Comparison of ENCODE assay signal across 26 cellular contexts in the genomic region with DNA sequence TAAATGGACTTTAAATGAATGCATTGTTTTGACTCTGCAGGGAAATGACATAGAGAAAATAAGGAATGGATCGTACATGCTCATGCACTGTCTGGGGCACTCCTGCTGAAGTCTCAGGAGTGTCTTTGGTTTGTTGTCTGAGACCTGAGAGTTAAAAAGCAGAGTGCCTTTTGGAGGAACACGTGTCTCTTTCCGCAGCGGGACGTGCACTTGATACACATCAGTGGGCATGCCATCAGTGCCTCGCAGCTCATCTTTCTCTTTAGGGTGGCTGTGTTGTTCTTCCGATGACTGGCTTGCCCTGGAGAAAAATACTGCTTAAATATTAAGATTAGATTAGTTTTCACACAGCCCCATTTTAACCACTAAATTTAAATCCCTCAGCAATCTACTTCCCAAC.
DNase-seq lines count a peak whose midpoint lies in the region; ATAC-seq, FAIRE-seq and TF ChIP-seq lines count a peak whose summit lies in the region.
"Had no signal": no experiment of that assay in that cellular context is flagged by ENCODE, and none has a peak within 500 bp of the region (broad histone marks: within the 10 kb centered on the region; RNA-seq: fewer than 3 reads in every experiment).

No MANE protein-coding gene starts in this region.

- H3K4me3 Mint-ChIP-seq in osteocyte (ENCODE audit: unreplicated experiment), result peak overlapping the region; percentile 4
- H3K4me3 Mint-ChIP-seq: CD4-positive, alpha-beta memory T cell; HFFc6; IgD-negative memory B cell had no signal

- H4K91ac ChIP-seq in H1 (replicated peaks; ENCODE audit: insufficient read length, low read length), result peak overlapping the region; percentile 37

- H2BK120ac ChIP-seq in H1 (replicated peaks; ENCODE audit: low read depth, low read length), result peak overlapping the region; percentile 85

- TF ChIP-seq POLR2A in H1 (IDR thresholded peaks at IDR 0.05; ENCODE audit: control extremely low read depth in 1 of 2, low read depth in 2 of 2, low read length in 2 of 2), result no peak

- no peaks in the 10 kb centered on the region for H3K9me3 Mint-ChIP-seq in osteocyte (ENCODE audit: unreplicated experiment)
- H3K9me3 Mint-ChIP-seq: HFFc6 had no signal

- no peaks in the 10 kb centered on the region for H3K27me3 Mint-ChIP-seq in osteocyte (ENCODE audit: unreplicated experiment)
- H3K27me3 Mint-ChIP-seq: CD4-positive, alpha-beta memory T cell; IgD-negative memory B cell had no signal

- POLR2A ChIA-PET in H1 (lab: Charles Lee; ENCODE audit: partially characterized antibody), result no interaction called here

- H3K4me3 ChIP-seq in HUES6 (ENCODE audit: low read depth, low read length), result no peak overlapping the region
- H3K4me3 ChIP-seq in H1 (ENCODE audit: extremely low read depth in 1 of 4, insufficient read depth in 2 of 4, low read depth in 3 of 4, low read length in 4 of 4), result no peak overlapping the region
- H3K4me3 ChIP-seq: HAP-1, SJSA1 had no signal

- H3K9me3 ChIP-seq in HUES6 (ENCODE audit: control insufficient read depth, insufficient read depth, low read depth, low read length) (no peaks in the 10 kb centered on the region), H1 (ENCODE audit: insufficient read depth in 2 of 2, low read depth in 1 of 2, low read length in 1 of 2) (no peaks in the 10 kb centered on the region)
- H3K9me3 ChIP-seq: HAP-1, SJSA1 had no signal

- peak; percentile 66 for DNase-seq in NCI-H2171 (lab: John Stamatoyannopoulos, UW)
- no peak for DNase-seq in H1 (ENCODE audit: low read depth in 1 of 2, low spot score in 2 of 2)
- DNase-seq in osteocyte (ENCODE audit: extremely low spot score, unreplicated experiment), result no peak
- no peak for DNase-seq in foreskin melanocyte
- DNase-seq: CD4-positive, alpha-beta memory T cell; COR-L47; DMS53; HFFc6; MM.1S; NCI-H2029; NCI-H345; NCI-H510A treated with DMSO at 0.1 percent for 48 hours; NCI-H82; NK-92 treated with Interleukin-12 subunit alpha and Interleukin-12 subunit beta, amount 100 ng/mL, for 24 hours; Right ventricle myocardium superior; RPMI8226 had no signal

- no peaks in the 10 kb centered on the region; the same call in none of the 2 replicates for H3K23me2 ChIP-seq in H1 (ENCODE audit: low read depth, low read length)

- H3K4me2 ChIP-seq in H1 (ENCODE audit: insufficient read depth in 1 of 2, low read depth in 2 of 2, low read length in 2 of 2), result no peak overlapping the region
- H3K4me2 ChIP-seq: KMS-11 had no signal

- TF ChIP-seq CTCF in H1 (IDR thresholded peaks at IDR 0.05; ENCODE audit: control extremely low read depth in 1 of 3, insufficient read depth in 1 of 3, low read depth in 1 of 3, low read length in 3 of 3) (no peak), osteocyte (IDR thresholded peaks at IDR 0.05) (no peak)

- no peak overlapping the region for H4K5ac ChIP-seq in H1 (ENCODE audit: insufficient read length, low read depth, low read length)

- no peak overlapping the region for H3K14ac ChIP-seq in H1 (ENCODE audit: insufficient read length)

- peak overlapping the region; percentile 7; the same call in 1 of the 2 replicates for H3K27ac ChIP-seq in HUES6 (ENCODE audit: low read depth, low read length)
- no peak overlapping the region for H3K27ac ChIP-seq in H1 (ENCODE audit: low read depth, low read length)
- H3K27ac ChIP-seq: KMS-11, SJSA1 had no signal

- H4K20me1 ChIP-seq in H1 (replicated peaks in 1 of 2; ENCODE audit: control insufficient read depth in 1 of 2, insufficient read depth in 2 of 2, low read length in 2 of 2), result no peaks in the 10 kb centered on the region

- H3K56ac ChIP-seq in H1 (replicated peaks; ENCODE audit: insufficient read length, low read depth, low read length), result no peak overlapping the region

- no peak overlapping the region for H4K8ac ChIP-seq in H1 (ENCODE audit: extremely low read depth, insufficient read depth, low read length)

- no peak overlapping the region for H2BK15ac ChIP-seq in H1 (ENCODE audit: low read length)

- no peak for TF ChIP-seq EP300 in H1 (IDR thresholded peaks at IDR 0.05; ENCODE audit: borderline replicate concordance in 1 of 2, low read depth in 2 of 2, low read length in 2 of 2)

- H3K36me3 Mint-ChIP-seq in osteocyte (ENCODE audit: unreplicated experiment), result no peaks in the 10 kb centered on the region
- H3K36me3 Mint-ChIP-seq: CD4-positive, alpha-beta memory T cell; IgD-negative memory B cell had no signal

- H3K18ac ChIP-seq in H1 (ENCODE audit: extremely low read depth, low read length), result peak overlapping the region; percentile 92

- H3K36me3 ChIP-seq in HUES6 (ENCODE audit: control insufficient read depth, insufficient read depth, low read length) (no peaks in the 10 kb centered on the region), H1 (ENCODE audit: control insufficient read depth in 2 of 4, insufficient read depth in 4 of 4, low read length in 3 of 4) (no peaks in the 10 kb centered on the region)
- H3K36me3 ChIP-seq: HAP-1, SJSA1 had no signal

- no peak overlapping the region; the same call in 1 of the 2 replicates for H2BK5ac ChIP-seq in H1 (ENCODE audit: low read depth, low read length)

- peaks cover 57% of the 10 kb centered on the region for H3K4me1 ChIP-seq in HUES6 (ENCODE audit: control insufficient read depth, insufficient read depth, low read length)
- H3K4me1 ChIP-seq in H1 (replicated peaks in 1 of 4; ENCODE audit: control insufficient read depth in 3 of 4, insufficient read depth in 4 of 4, low read length in 3 of 4), result peaks cover 4 to 26% (median 18%) of the 10 kb centered on the region in 4 experiments; a peak in 5 of 7 replicates
- H3K4me1 ChIP-seq: HAP-1, SJSA1 had no signal

- H3K9ac ChIP-seq in HUES6 (ENCODE audit: low read length) (no peak overlapping the region), H1 (replicated peaks in 1 of 4; ENCODE audit: extremely low read depth in 1 of 4, low read depth in 3 of 4, low read length in 3 of 4) (no peak overlapping the region)
- H3K9ac ChIP-seq: KMS-11 had no signal

- no peaks in the 10 kb centered on the region for H3K79me1 ChIP-seq in H1 (ENCODE audit: low read depth, low read length)

- peak overlapping the region; percentile 93; the same call in 1 of the 2 replicates for H2BK12ac ChIP-seq in H1 (ENCODE audit: low read depth, low read length)

- no peak for TF ChIP-seq RAD21 in H1 (IDR thresholded peaks at IDR 0.05 in 1 of 2, conservative IDR thresholded peaks at IDR 0.05 in 1 of 2; ENCODE audit: low read depth in 2 of 2, low read length in 2 of 2)

- H3K4ac ChIP-seq in H1 (replicated peaks; ENCODE audit: insufficient read length, low read depth, low read length), result no peak overlapping the region

- no peak overlapping the region for H3K23ac ChIP-seq in H1 (ENCODE audit: insufficient read length)

- no peak overlapping the region for H2AK5ac ChIP-seq in H1 (ENCODE audit: low read depth, low read length)

- no peak for FAIRE-seq in H1 (lab: Jason Lieb, UNC)
- FAIRE-seq: G401.6, HTR-8/SVneo had no signal

- no peak overlapping the region for H3K27ac Mint-ChIP-seq in osteocyte (ENCODE audit: unreplicated experiment)
- H3K27ac Mint-ChIP-seq: CD4-positive, alpha-beta memory T cell; HFFc6; IgD-negative memory B cell had no signal

- H2BK20ac ChIP-seq in H1 (ENCODE audit: low read length), result peak overlapping the region; percentile 73; the same call in 1 of the 2 replicates

- 81% methylated on average over 7 of the region's 7 CpGs; no CpG with 5 or more reads in 1 of the 2 experiments for WGBS in H1 (ENCODE audit: extremely low coverage in 1 of 2, insufficient coverage in 1 of 2, insufficient read length in 1 of 2, insufficient replicate concordance in 2 of 2, low coverage in 1 of 2, low lambda C conversion rate in 2 of 2, missing lambda C conversion rate in 1 of 2), 2 experiments

- no peaks in the 10 kb centered on the region for H3K79me2 ChIP-seq in H1 (ENCODE audit: control insufficient read depth in 1 of 2, insufficient read depth in 2 of 2, low read length in 2 of 2)

- H3K4me1 Mint-ChIP-seq in osteocyte (ENCODE audit: unreplicated experiment), result peaks cover 6% of the 10 kb centered on the region
- H3K4me1 Mint-ChIP-seq: CD4-positive, alpha-beta memory T cell; IgD-negative memory B cell had no signal

- H2AFZ ChIP-seq in H1 (ENCODE audit: low read length), result no peak overlapping the region

- ATAC-seq in HG03457 (IDR thresholded peaks at IDR 0.05; ENCODE audit: unreplicated experiment) (no peak), GM19463 (IDR thresholded peaks at IDR 0.05; ENCODE audit: unreplicated experiment) (no peak), GM21737 (IDR thresholded peaks at IDR 0.05; ENCODE audit: unreplicated experiment) (no peak)

- H3K27me3 ChIP-seq in HUES6 (ENCODE audit: control insufficient read depth, insufficient read depth, low read length) (no peaks in the 10 kb centered on the region), H1 (replicated peaks in 1 of 4; ENCODE audit: control insufficient read depth in 3 of 4, extremely low read depth in 1 of 4, insufficient read depth in 3 of 4, low read length in 3 of 4) (no peaks in the 10 kb centered on the region)
- H3K27me3 ChIP-seq: SJSA1 had no signal

- CTCF ChIA-PET in H1 (lab: Charles Lee; ENCODE audit: partially characterized antibody), result interaction anchor here (0.6 kb wide), 1 partner anchor 86 kb away, joined by 3 read pairs; no protein-coding TSS in a partner anchor

TF ChIP-seq in H1, 55 proteins besides CTCF, POLR2A, EP300 and RAD21 (continues in another document):
- no peak for TF ChIP-seq RXRA (IDR thresholded peaks at IDR 0.05; ENCODE audit: insufficient read depth, low read depth, low read length)
- TF ChIP-seq SP4 (IDR thresholded peaks at IDR 0.05; ENCODE audit: low read length), result no peak
- no peak for TF ChIP-seq RFX5 (IDR thresholded peaks at IDR 0.05; ENCODE audit: borderline replicate concordance, low read depth, low read length)
- TF ChIP-seq KDM4A (IDR thresholded peaks at IDR 0.05; ENCODE audit: low read depth, low read length, severe bottlenecking), result no peak
- TF ChIP-seq SP2 (IDR thresholded peaks at IDR 0.05; ENCODE audit: low read length), result no peak
- no peak for TF ChIP-seq SRF (IDR thresholded peaks at IDR 0.05; ENCODE audit: low read depth, low read length)
- TF ChIP-seq TAF7 (optimal IDR thresholded peaks at IDR 0.05; ENCODE audit: borderline replicate concordance, low read depth, low read length), result no peak
- TF ChIP-seq NRF1 (IDR thresholded peaks at IDR 0.05; ENCODE audit: low read depth, low read length), result no peak
- TF ChIP-seq POU5F1 (IDR thresholded peaks at IDR 0.05; ENCODE audit: low read depth, low read length), result no peak
- no peak for TF ChIP-seq PHF8 (conservative IDR thresholded peaks at IDR 0.05; ENCODE audit: low read depth, low read length)
- no peak for TF ChIP-seq TEAD4 (IDR thresholded peaks at IDR 0.05; ENCODE audit: low read depth, low read length)
- TF ChIP-seq YY1 (IDR thresholded peaks at IDR 0.05; ENCODE audit: low read depth, low read length), result no peak
- no peak for TF ChIP-seq EGR1 (IDR thresholded peaks at IDR 0.05; ENCODE audit: borderline replicate concordance, low read depth, low read length)
